In genomic region chr3:22189616-22190015, GRCh38 we compare ENCODE assay signal across 28 cellular contexts.
"Had no signal": no experiment of that assay in that cellular context is flagged by ENCODE, and none has a peak within 500 bp of the region (broad histone marks: within the 10 kb centered on the region; RNA-seq: fewer than 3 reads in every experiment).

No MANE protein-coding gene starts in this region.

- FAIRE-seq: colon, endometrium, endothelial cell of umbilical vein, frontal cortex had no signal

- H3K27ac ChIP-seq: colonic mucosa, coronary artery, dorsolateral prefrontal cortex, epithelial cell of prostate, esophagus muscularis mucosa, esophagus squamous epithelium, foreskin keratinocyte, gastrocnemius medialis, gastroesophageal sphincter, heart left ventricle, heart right ventricle had no signal

- H3K4me3 ChIP-seq: colonic mucosa, coronary artery, dorsolateral prefrontal cortex, esophagus muscularis mucosa, esophagus squamous epithelium, gastrocnemius medialis, gastroesophageal sphincter, heart left ventricle, heart right ventricle had no signal

- H3K36me3 ChIP-seq: colonic mucosa, esophagus muscularis mucosa, esophagus squamous epithelium, gastrocnemius medialis, gastroesophageal sphincter, heart left ventricle, heart right ventricle had no signal

- H3K27me3 ChIP-seq: colonic mucosa, esophagus muscularis mucosa, esophagus squamous epithelium, foreskin keratinocyte, gastrocnemius medialis, gastroesophageal sphincter, heart left ventricle, heart right ventricle had no signal

- DNase-seq: colonic mucosa; cortex of kidney; dermis blood vessel endothelial cell; dorsolateral prefrontal cortex; effector CD4-positive, alpha-beta T cell; effector CD8-positive, alpha-beta T cell; effector memory CD4-positive, alpha-beta T cell; effector memory CD8-positive, alpha-beta T cell; endodermal cell; erythroblast; esophagus squamous epithelium; foreskin fibroblast; foreskin keratinocyte; foreskin melanocyte; gastrocnemius medialis; glutamatergic neuron; head of caudate nucleus; heart left ventricle; heart right ventricle had no signal

- H3K4me1 ChIP-seq: colonic mucosa, esophagus muscularis mucosa, esophagus squamous epithelium, foreskin keratinocyte, gastrocnemius medialis, gastroesophageal sphincter, heart right ventricle had no signal

- H3K9me3 ChIP-seq: colonic mucosa, esophagus muscularis mucosa, esophagus squamous epithelium, gastrocnemius medialis, gastroesophageal sphincter, heart right ventricle had no signal

- ATAC-seq: effector memory CD8-positive, alpha-beta T cell; esophagus mucosa; foreskin keratinocyte; gastrocnemius medialis; gastroesophageal sphincter; heart left ventricle; heart right ventricle had no signal
